8 cellular contexts compared by ENCODE assay signal in the genomic region with DNA sequence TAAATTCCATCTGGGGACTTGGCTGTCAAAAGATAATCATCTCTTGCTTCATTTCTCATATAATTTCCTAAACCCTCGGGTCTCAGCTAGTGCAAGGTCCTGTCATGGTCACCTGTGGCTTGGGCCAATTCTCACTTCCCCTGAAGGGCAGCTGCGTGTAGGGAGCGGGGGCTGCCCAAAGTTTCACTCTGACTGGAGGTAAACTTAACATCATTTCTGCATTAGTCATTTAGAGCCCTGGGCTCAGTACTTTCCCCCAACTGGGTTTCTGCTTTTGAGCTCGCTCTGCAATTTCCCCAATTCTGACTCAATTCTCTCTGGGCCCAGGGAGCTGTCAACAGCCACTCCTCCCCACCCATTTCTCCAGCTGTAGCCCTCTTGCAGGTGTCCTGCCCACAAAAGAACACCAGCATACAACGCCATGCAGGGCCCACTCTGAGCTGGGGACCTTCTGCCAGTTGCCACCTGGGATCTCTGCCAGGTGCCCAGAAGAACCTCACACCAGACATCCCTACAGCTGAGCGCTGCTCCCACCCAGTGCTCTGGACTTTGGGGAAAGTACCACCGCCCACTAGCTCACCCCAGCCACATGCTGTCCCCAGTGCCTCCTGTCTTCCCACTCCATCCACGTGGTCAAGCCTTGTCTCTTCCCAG. TPM values are rescaled to one million over a fixed set of nuclear protein-coding genes. Genes with fewer than 3 reads are reported as not detected.
DNase-seq lines count a peak whose midpoint lies in the region; ATAC-seq and TF ChIP-seq lines count a peak whose summit lies in the region.

No MANE protein-coding gene starts in this region.

- peak overlapping the region; percentile 74 for H3K4me3 ChIP-seq in OCI-LY3 (ENCODE audit: low read length)
- H3K4me3 ChIP-seq in heart right ventricle, result no peak overlapping the region

- peaks cover 20% of the 10 kb centered on the region for H3K36me3 Mint-ChIP-seq in activated T-cell treated with anti-CD3 and anti-CD28 coated beads, Interleukin-2, amount 50 U/mL, for 4 hours (ENCODE audit: insufficient read depth)

- H2AFZ ChIP-seq in OCI-LY3 (ENCODE audit: low read depth, low read length), result no peak overlapping the region

- H4K20me1 ChIP-seq in OCI-LY3 (ENCODE audit: insufficient read depth, low read length), result no peaks in the 10 kb centered on the region

- peaks cover 13% of the 10 kb centered on the region; the same call in 1 of the 2 replicates for H3K9me3 ChIP-seq in OCI-LY3 (ENCODE audit: insufficient read depth, low read length)
- no peaks in the 10 kb centered on the region for H3K9me3 ChIP-seq in heart right ventricle

- peak overlapping the region; percentile 88 for H3K4me2 ChIP-seq in OCI-LY3 (ENCODE audit: low read length)

- H3K4me1 ChIP-seq in OCI-LY3 (ENCODE audit: low read length) (peaks cover 96% of the 10 kb centered on the region), heart right ventricle (peaks cover 5 to 82% (median 47%) of the 10 kb centered on the region in 9 donors)

- H3K27me3 Mint-ChIP-seq in activated T-cell treated with anti-CD3 and anti-CD28 coated beads, Interleukin-2, amount 50 U/mL, for 4 hours (ENCODE audit: low read depth), result no peaks in the 10 kb centered on the region

- peak; percentile 50 for DNase-seq in activated T-cell treated with anti-CD3 and anti-CD28 coated beads, Interleukin-2, amount 50 U/mL, for 4 hours
- DNase-seq in heart right ventricle (peak in 1 of 2 donors; percentile 18), NCI-H1092 treated with DMSO at 0.1 percent for 48 hours (lab: John Stamatoyannopoulos, UW) (no peak), D341Med (ENCODE audit: low spot score) (no peak)
- DNase-seq in stimulated activated CD4-positive, alpha-beta T cell treated with anti-CD3 and anti-CD28 coated beads, Interleukin-4, amount 100 ng/mL, for 24 hours, result peak; percentile 84

- H3K9me3 Mint-ChIP-seq in activated T-cell treated with anti-CD3 and anti-CD28 coated beads, Interleukin-2, amount 50 U/mL, for 4 hours, result no peaks in the 10 kb centered on the region

- H3K36me3 ChIP-seq in OCI-LY3 (replicated peaks; ENCODE audit: low read depth, low read length), result peaks cover 52% of the 10 kb centered on the region
- no peaks in the 10 kb centered on the region for H3K36me3 ChIP-seq in heart right ventricle

- TF ChIP-seq POLR2A in GM18526 (IDR thresholded peaks at IDR 0.05; ENCODE audit: extremely low read depth, insufficient read length), result peak; percentile 52

- H3K4me1 Mint-ChIP-seq in activated T-cell treated with anti-CD3 and anti-CD28 coated beads, Interleukin-2, amount 50 U/mL, for 4 hours (ENCODE audit: low read depth), result peaks cover 97% of the 10 kb centered on the region

- H3K9ac ChIP-seq in OCI-LY3 (ENCODE audit: low read length), result peak overlapping the region; percentile 94

- H3K27me3 ChIP-seq in OCI-LY3 (ENCODE audit: low read depth, low read length) (no peaks in the 10 kb centered on the region), heart right ventricle (no peaks in the 10 kb centered on the region)

- peak; percentile 55 for ATAC-seq in HG02870 (IDR thresholded peaks at IDR 0.05; ENCODE audit: unreplicated experiment)
- ATAC-seq in activated T-cell treated with anti-CD3 and anti-CD28 coated beads, Interleukin-2, amount 50 U/mL, for 4 hours, result peak; percentile 72 to 74
- ATAC-seq in heart right ventricle, result peak; percentile 60 to 77 (median 70)

- TF ChIP-seq CTCF in OCI-LY3 (IDR thresholded peaks at IDR 0.05; ENCODE audit: low read depth, low read length) (no peak), heart right ventricle (IDR thresholded peaks at IDR 0.05) (no peak)

- H3K27ac ChIP-seq in OCI-LY3 (ENCODE audit: low read length) (peak overlapping the region; percentile 99), heart right ventricle (peak overlapping the region in 3 of 10 donors; percentile 42 to 87 (median 60))

- intact Hi-C loops in heart right ventricle (cut with DNase I), result no loop called here

- peaks cover 90% of the 10 kb centered on the region for H3K79me2 ChIP-seq in OCI-LY3 (ENCODE audit: low read length)

- peak overlapping the region; percentile 75 for H3K4me3 Mint-ChIP-seq in activated T-cell treated with anti-CD3 and anti-CD28 coated beads, Interleukin-2, amount 50 U/mL, for 4 hours

- WGBS in heart right ventricle, 2 donors, result 72 to 79% methylated on average over 8 of the region's 8 CpGs

RNA-seq across cellular contexts. Expression of a gene that starts 37.9 kb away (rescaled TPM):
- 100 to 1,000 TPM in 1 of 3 donors, 10 to 100 TPM in 2; 63.6 to 103 (median 99.2) TPM for total RNA-seq in activated T-cell treated with anti-CD3 and anti-CD28 coated beads, Interleukin-2, amount 50 U/mL, for 4 hours
- total RNA-seq in heart right ventricle, result 10 to 100 TPM; 17.9 to 42.9 (median 22.9) TPM
- polyA plus RNA-seq in heart right ventricle, result 10 to 100 TPM in 1 of 2 donors, 1 to 10 TPM in 1; 9.3 to 17.5 TPM

Comparison
In these comparisons a context has a peak if more than half of its experiments do, and no peak if none do; other contexts are left out.
1. DNase-seq: peak in activated T-cell treated with anti-CD3 and anti-CD28 coated beads, Interleukin-2, amount 50 U/mL, for 4 hours (single experiment) and stimulated activated CD4-positive, alpha-beta T cell treated with anti-CD3 and anti-CD28 coated beads, Interleukin-4, amount 100 ng/mL, for 24 hours (single experiment); none in NCI-H1092 treated with DMSO at 0.1 percent for 48 hours (single experiment) and D341Med (single experiment).
2. Peak in every context shown above with its lines, with median percentiles within 50 percentile points of each other: ATAC-seq.